In genomic region chr10:60123172-60123571, GRCh38 we compare ENCODE assay signal across 12 cellular contexts.
A peak's percentile ranks its signal among the peaks of the same experiment; 100 is the strongest.
DNase-seq lines count a peak whose midpoint lies in the region; TF ChIP-seq lines count a peak whose summit lies in the region.
"Had no signal": no experiment of that assay in that cellular context is flagged by ENCODE, and none has a peak within 500 bp of the region (broad histone marks: within the 10 kb centered on the region; RNA-seq: fewer than 3 reads in every experiment).

No MANE protein-coding gene starts in this region.

- no peak overlapping the region for H2BK5ac ChIP-seq in H9 (ENCODE audit: insufficient read length, low read length)

- H3K14ac ChIP-seq in H9 (ENCODE audit: insufficient read depth, low read length), result no peak overlapping the region

- TF ChIP-seq CTCF in AG10803 (conservative IDR thresholded peaks at IDR 0.05; ENCODE audit: low read length) (no peak), fibroblast of the aortic adventitia (IDR thresholded peaks at IDR 0.05; ENCODE audit: insufficient read depth, low read length) (no peak), parathyroid adenoma (IDR thresholded peaks at IDR 0.05) (no peak), H9 (conservative IDR thresholded peaks at IDR 0.05) (no peak)

- H2AK5ac ChIP-seq in H9 (ENCODE audit: insufficient read length, low read length), result no peak overlapping the region

- WGBS in H9 (ENCODE audit: extremely low coverage, insufficient read length, low lambda C conversion rate), result no CpG with 5 or more reads among the region's 3 CpGs

- H3K4ac ChIP-seq in H9 (ENCODE audit: low read depth, low read length), result no peak overlapping the region

- no peak overlapping the region for H4K8ac ChIP-seq in H9 (replicated peaks; ENCODE audit: insufficient read length, low read depth, low read length)

- no peak overlapping the region for H3K23ac ChIP-seq in H9 (ENCODE audit: insufficient read length, low read depth, low read length)

- H3K27ac Mint-ChIP-seq in activated naive CD8-positive, alpha-beta T cell treated with anti-CD3 and anti-CD28 coated beads for 36 hours, result no peak overlapping the region
- no peak overlapping the region for H3K27ac Mint-ChIP-seq in H9
- H3K27ac Mint-ChIP-seq: activated CD4-positive, alpha-beta T cell treated with anti-CD3 and anti-CD28 coated beads for 36 hours; activated naive CD4-positive, alpha-beta T cell treated with anti-CD3 and anti-CD28 coated beads for 36 hours; CD8-positive, alpha-beta T cell had no signal

- H3K4me3 ChIP-seq in AG10803 (ENCODE audit: low read length) (no peak overlapping the region), fibroblast of the aortic adventitia (ENCODE audit: low read depth, low read length) (no peak overlapping the region), parathyroid adenoma (ENCODE audit: low read depth, low read length) (no peak overlapping the region)

- intact Hi-C loops in posterior cingulate gyrus (cut with DNase I), result no loop called here

- peak overlapping the region; percentile 34 for H3K4me2 ChIP-seq in parathyroid adenoma (ENCODE audit: low read length)
- no peak overlapping the region for H3K4me2 ChIP-seq in H9 (ENCODE audit: insufficient read depth, insufficient read length, low read length)

- no peaks in the 10 kb centered on the region for H3K36me3 Mint-ChIP-seq in activated naive CD8-positive, alpha-beta T cell treated with anti-CD3 and anti-CD28 coated beads for 36 hours
- H3K36me3 Mint-ChIP-seq in H9 (ENCODE audit: insufficient read depth in 1 of 3, low read depth in 3 of 3), result no peaks in the 10 kb centered on the region; a peak in 2 of 7 replicates
- H3K36me3 Mint-ChIP-seq: CD8-positive, alpha-beta T cell had no signal

- no peaks in the 10 kb centered on the region for H3K23me2 ChIP-seq in H9 (ENCODE audit: insufficient read length, low read depth, low read length, poor library complexity, severe bottlenecking)

- no peaks in the 10 kb centered on the region for H3K4me1 Mint-ChIP-seq in activated naive CD8-positive, alpha-beta T cell treated with anti-CD3 and anti-CD28 coated beads for 36 hours
- H3K4me1 Mint-ChIP-seq in H9, result no peaks in the 10 kb centered on the region
- H3K4me1 Mint-ChIP-seq: activated CD4-positive, alpha-beta T cell treated with anti-CD3 and anti-CD28 coated beads for 36 hours had no signal

- H3K9me3 ChIP-seq in parathyroid adenoma (ENCODE audit: control insufficient read depth, low read length), result peaks cover 3% of the 10 kb centered on the region
- no peaks in the 10 kb centered on the region for H3K9me3 ChIP-seq in H9 (ENCODE audit: control insufficient read depth, low read depth, low read length)

- H3K18ac ChIP-seq in H9 (ENCODE audit: insufficient read length, low read depth, low read length), result no peak overlapping the region

- H2AFZ ChIP-seq in parathyroid adenoma (no peak overlapping the region), H9 (ENCODE audit: low read length) (no peak overlapping the region)

- H3K36me3 ChIP-seq in parathyroid adenoma (ENCODE audit: control insufficient read depth, insufficient read depth, low read length), result no peaks in the 10 kb centered on the region

- H3K4me3 Mint-ChIP-seq in activated naive CD8-positive, alpha-beta T cell treated with anti-CD3 and anti-CD28 coated beads for 36 hours, result no peak overlapping the region
- no peak overlapping the region for H3K4me3 Mint-ChIP-seq in H9
- H3K4me3 Mint-ChIP-seq: activated CD4-positive, alpha-beta T cell treated with anti-CD3 and anti-CD28 coated beads for 36 hours; activated naive CD4-positive, alpha-beta T cell treated with anti-CD3 and anti-CD28 coated beads for 36 hours; CD8-positive, alpha-beta T cell had no signal

- no peak overlapping the region for H4K91ac ChIP-seq in H9 (ENCODE audit: insufficient read length, low read depth, low read length)

- DNase-seq in AG10803 (ENCODE audit: low read depth) (peak; percentile 71), RKO (ENCODE audit: low spot score) (peak; percentile 52), fibroblast of the aortic adventitia (ENCODE audit: low read depth) (peak; percentile 89), posterior cingulate gyrus (no peak), COLO668 (lab: John Stamatoyannopoulos, UW; ENCODE audit: unreplicated experiment) (no peak), H9 (no peak)
- no peak for DNase-seq in activated naive CD8-positive, alpha-beta T cell treated with anti-CD3 and anti-CD28 coated beads for 36 hours
- DNase-seq: activated CD4-positive, alpha-beta T cell treated with anti-CD3 and anti-CD28 coated beads for 36 hours; activated naive CD4-positive, alpha-beta T cell treated with anti-CD3 and anti-CD28 coated beads for 36 hours; CD8-positive, alpha-beta T cell; NCI-H1105 had no signal

- H3K79me2 ChIP-seq in parathyroid adenoma, result peaks cover 36% of the 10 kb centered on the region
- H3K79me2 ChIP-seq in H9 (ENCODE audit: insufficient read depth, low read length), result no peaks in the 10 kb centered on the region

- no peak overlapping the region for H3T11ph ChIP-seq in H9 (ENCODE audit: low read length)

- no peak overlapping the region for H2BK15ac ChIP-seq in H9 (ENCODE audit: low read depth, low read length)

- no peak overlapping the region for H3K9ac ChIP-seq in parathyroid adenoma
- no peak overlapping the region for H3K9ac ChIP-seq in H9 (ENCODE audit: extremely low read depth, insufficient read length, low read length)

- no peaks in the 10 kb centered on the region for H3K27me3 Mint-ChIP-seq in activated naive CD8-positive, alpha-beta T cell treated with anti-CD3 and anti-CD28 coated beads for 36 hours
- no peaks in the 10 kb centered on the region for H3K27me3 Mint-ChIP-seq in H9 (ENCODE audit: low read depth)
- H3K27me3 Mint-ChIP-seq: activated CD4-positive, alpha-beta T cell treated with anti-CD3 and anti-CD28 coated beads for 36 hours had no signal

- H4K20me1 ChIP-seq in H9 (ENCODE audit: control insufficient read depth, insufficient read depth, insufficient read length), result no peaks in the 10 kb centered on the region

- no peak overlapping the region for H2BK20ac ChIP-seq in H9 (ENCODE audit: low read depth, low read length, poor library complexity, severe bottlenecking)

- no peak overlapping the region for H4K5ac ChIP-seq in H9 (ENCODE audit: insufficient read length, low read depth, low read length)

- H2BK120ac ChIP-seq in H9 (ENCODE audit: low read depth, low read length, poor library complexity, severe bottlenecking), result no peak overlapping the region

- peak overlapping the region; percentile 95 for H3K27ac ChIP-seq in parathyroid adenoma
- no peak overlapping the region for H3K27ac ChIP-seq in H9 (ENCODE audit: insufficient read length, low read depth, low read length)

- no peak overlapping the region for H2BK12ac ChIP-seq in H9 (ENCODE audit: insufficient read length, low read depth, low read length)

- H3K4me1 ChIP-seq in parathyroid adenoma (peaks cover 59% of the 10 kb centered on the region), H9 (ENCODE audit: insufficient read depth, low read length) (no peaks in the 10 kb centered on the region)

- no peak overlapping the region for H3K56ac ChIP-seq in H9 (ENCODE audit: insufficient read length, low read depth, low read length)

- no peaks in the 10 kb centered on the region for H3K9me3 Mint-ChIP-seq in activated naive CD8-positive, alpha-beta T cell treated with anti-CD3 and anti-CD28 coated beads for 36 hours
- H3K9me3 Mint-ChIP-seq in H9, result no peaks in the 10 kb centered on the region
- H3K9me3 Mint-ChIP-seq: activated naive CD4-positive, alpha-beta T cell treated with anti-CD3 and anti-CD28 coated beads for 36 hours; CD8-positive, alpha-beta T cell had no signal

- H3K27me3 ChIP-seq in parathyroid adenoma (ENCODE audit: control insufficient read depth, insufficient read depth, low read length) (no peaks in the 10 kb centered on the region), H9 (ENCODE audit: insufficient read depth, low read length) (no peaks in the 10 kb centered on the region)

- no peaks in the 10 kb centered on the region for H3K79me1 ChIP-seq in H9 (ENCODE audit: insufficient read depth, low read depth, low read length, poor library complexity, severe bottlenecking)

Comparison
In these comparisons a context has a peak if more than half of its experiments do, and no peak if none do; other contexts are left out.
1. DNase-seq: peak in AG10803 (single experiment), RKO (single experiment) and fibroblast of the aortic adventitia (single experiment); none in posterior cingulate gyrus (0 of 10), COLO668 (single experiment), activated naive CD8-positive, alpha-beta T cell treated with anti-CD3 and anti-CD28 coated beads for 36 hours (single experiment) and H9 (single experiment).